In the genomic region with DNA sequence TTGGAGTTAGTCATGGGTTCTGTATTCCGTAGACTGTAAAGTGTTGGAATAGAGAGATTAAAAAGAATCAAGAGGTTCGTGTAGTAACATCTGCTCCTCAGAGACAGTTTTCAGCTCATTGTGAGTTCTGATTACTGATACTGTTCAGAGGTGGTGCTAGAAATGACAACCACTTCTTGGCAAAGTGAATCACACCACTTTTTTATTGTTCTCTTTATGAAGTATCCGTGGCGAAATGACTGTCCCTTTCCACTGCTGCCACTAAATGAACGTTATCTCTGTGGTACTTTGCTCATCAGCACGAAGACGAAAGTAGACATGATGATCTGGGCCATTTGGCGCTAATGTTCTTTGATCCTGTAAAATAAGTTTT, we compare ENCODE assay signal across 8 cellular contexts. TPM values are rescaled to one million over a fixed set of nuclear protein-coding genes. Genes with fewer than 3 reads are reported as not detected.
DNase-seq lines count a peak whose midpoint lies in the region; ATAC-seq and TF ChIP-seq lines count a peak whose summit lies in the region.

No MANE protein-coding gene starts in this region.

- H3K4me1 Mint-ChIP-seq in activated naive CD8-positive, alpha-beta T cell treated with anti-CD3 and anti-CD28 coated beads, Interleukin-2, amount 10 ng/mL, durations not matched to agents 7 days and 5 days: peaks cover 25% of the 10 kb centered on the region
- H3K4me1 Mint-ChIP-seq in memory B cell: peaks cover 14% of the 10 kb centered on the region

- CTCF ChIA-PET in GM10248 (lab: Yijun Ruan, JAX): interaction anchor here (1.0 to 1.5 kb wide), 6 partner anchors 9 to 134 kb away, joined by 3 to 5 read pairs (median 3); no protein-coding TSS in a partner anchor

- TF ChIP-seq CTCF in GM10248 (IDR thresholded peaks at IDR 0.05; ENCODE audit: control extremely low read depth, extremely low read depth, low read depth, missing control alignments): no peak

- peaks cover 5% of the 10 kb centered on the region for H3K9me3 Mint-ChIP-seq in activated naive CD8-positive, alpha-beta T cell treated with anti-CD3 and anti-CD28 coated beads, Interleukin-2, amount 10 ng/mL, durations not matched to agents 7 days and 5 days
- H3K9me3 Mint-ChIP-seq in memory B cell: peaks cover 6% of the 10 kb centered on the region

- ATAC-seq in activated naive CD8-positive, alpha-beta T cell treated with anti-CD3 and anti-CD28 coated beads, Interleukin-2, amount 10 ng/mL, durations not matched to agents 7 days and 5 days (ENCODE audit: low read depth): no peak
- ATAC-seq in memory B cell (ENCODE audit: low read depth) (no peak), HG03442 (IDR thresholded peaks at IDR 0.05; ENCODE audit: unreplicated experiment) (no peak)

- DNase-seq in stimulated activated naive CD4-positive, alpha-beta T cell treated with Interleukin-2 at 50 U/mL for 16 hours (lab: John Stamatoyannopoulos, UW): peak; percentile 25
- DNase-seq in stimulated activated naive CD4-positive, alpha-beta T cell (lab: John Stamatoyannopoulos, UW): no peak
- no peak for DNase-seq in activated naive CD8-positive, alpha-beta T cell treated with anti-CD3 and anti-CD28 coated beads, Interleukin-2, amount 10 ng/mL, durations not matched to agents 7 days and 5 days
- DNase-seq in memory B cell (ENCODE audit: low spot score in 2 of 2) (no peak), GM10248 (ENCODE audit: extremely low spot score) (no peak), OCI-M2 (lab: John Stamatoyannopoulos, UW; ENCODE audit: unreplicated experiment) (no peak), SHP77 (lab: John Stamatoyannopoulos, UW) (no peak)

- H3K27ac Mint-ChIP-seq in activated naive CD8-positive, alpha-beta T cell treated with anti-CD3 and anti-CD28 coated beads, Interleukin-2, amount 10 ng/mL, durations not matched to agents 7 days and 5 days: peak overlapping the region; percentile 85
- H3K27ac Mint-ChIP-seq in memory B cell: peak overlapping the region; percentile 89

- H3K4me3 Mint-ChIP-seq in activated naive CD8-positive, alpha-beta T cell treated with anti-CD3 and anti-CD28 coated beads, Interleukin-2, amount 10 ng/mL, durations not matched to agents 7 days and 5 days: peak overlapping the region; percentile 95
- peak overlapping the region; percentile 96 for H3K4me3 Mint-ChIP-seq in memory B cell

- peaks cover 12% of the 10 kb centered on the region for H3K36me3 Mint-ChIP-seq in activated naive CD8-positive, alpha-beta T cell treated with anti-CD3 and anti-CD28 coated beads, Interleukin-2, amount 10 ng/mL, durations not matched to agents 7 days and 5 days
- peaks cover 18% of the 10 kb centered on the region for H3K36me3 Mint-ChIP-seq in memory B cell

- POLR2A ChIA-PET in activated naive CD8-positive, alpha-beta T cell treated with anti-CD3 and anti-CD28 coated beads, Interleukin-2, amount 10 ng/mL, durations not matched to agents 7 days and 5 days (lab: Charles Lee): no interaction called here
- POLR2A ChIA-PET in GM10248 (lab: Yijun Ruan, JAX): no interaction called here

- peaks cover 27% of the 10 kb centered on the region for H3K27me3 Mint-ChIP-seq in activated naive CD8-positive, alpha-beta T cell treated with anti-CD3 and anti-CD28 coated beads, Interleukin-2, amount 10 ng/mL, durations not matched to agents 7 days and 5 days
- peaks cover 10% of the 10 kb centered on the region for H3K27me3 Mint-ChIP-seq in memory B cell

RNA-seq across cellular contexts. Expression of a gene that starts 0.9 kb away (rescaled TPM):
- 10 to 100 TPM; 36.5 to 41.4 TPM for total RNA-seq in activated naive CD8-positive, alpha-beta T cell treated with anti-CD3 and anti-CD28 coated beads, Interleukin-2, amount 10 ng/mL, durations not matched to agents 7 days and 5 days

RNA-seq across cellular contexts. Expression of a gene that starts 14.8 kb away (rescaled TPM):
- under 1 TPM in 1 of 2 experiments, not detected in 1; 0.14 TPM for total RNA-seq in activated naive CD8-positive, alpha-beta T cell treated with anti-CD3 and anti-CD28 coated beads, Interleukin-2, amount 10 ng/mL, durations not matched to agents 7 days and 5 days

RNA-seq across cellular contexts. Expression of a gene that starts 48.3 kb away (rescaled TPM):
- not detected for total RNA-seq in activated naive CD8-positive, alpha-beta T cell treated with anti-CD3 and anti-CD28 coated beads, Interleukin-2, amount 10 ng/mL, durations not matched to agents 7 days and 5 days
